ENCODE assay signal across 23 cellular contexts in genomic region chr13:59873309-59873708, GRCh38.
DNase-seq lines count a peak whose midpoint lies in the region; ATAC-seq and TF ChIP-seq lines count a peak whose summit lies in the region.
"Had no signal": no experiment of that assay in that cellular context is flagged by ENCODE, and none has a peak within 500 bp of the region (broad histone marks: within the 10 kb centered on the region; RNA-seq: fewer than 3 reads in every experiment).

No MANE protein-coding gene starts in this region.

- H4K20me1 ChIP-seq in osteoblast (ENCODE audit: insufficient read depth, low read length) = no peaks in the 10 kb centered on the region

- H3K4me3 ChIP-seq in HUES48 (ENCODE audit: low read depth, low read length) (no peak overlapping the region), osteoblast (ENCODE audit: insufficient read depth, low read length) (no peak overlapping the region), aorta (ENCODE audit: low read length in 2 of 2) (no peak overlapping the region)
- H3K4me3 ChIP-seq: GM12878, K562 had no signal

- peaks cover 18% of the 10 kb centered on the region for H3K4me1 Mint-ChIP-seq in WTC11
- H3K4me1 Mint-ChIP-seq: CD4-positive, CD25-positive, alpha-beta regulatory T cell; CD8-positive, alpha-beta memory T cell had no signal

- no peaks in the 10 kb centered on the region for H3K36me3 Mint-ChIP-seq in WTC11
- H3K36me3 Mint-ChIP-seq: CD4-positive, CD25-positive, alpha-beta regulatory T cell; CD8-positive, alpha-beta memory T cell had no signal

- no peak overlapping the region for H3K4me2 ChIP-seq in osteoblast (ENCODE audit: insufficient read depth, low read length)

- ATAC-seq in WTC11 = no peak
- ATAC-seq in aorta (ENCODE audit: low FRiP score) = no peak
- ATAC-seq: GM12878, HCT116, K562 had no signal

- WGBS in aorta, 2 donors = 5 to 13% methylated on average over 3 of the region's 3 CpGs

- H3K79me2 ChIP-seq in osteoblast (ENCODE audit: insufficient read depth, low read length) = no peaks in the 10 kb centered on the region

- CTCF ChIA-PET in WTC11 (lab: Charles Lee) = no interaction called here

- POLR2A ChIA-PET in WTC11 (lab: Charles Lee) = interaction anchor here (0.6 to 0.7 kb wide), 2 partner anchors 19 to 73 kb away, joined by 3 read pairs; no protein-coding TSS in a partner anchor

- H3K27ac Mint-ChIP-seq in WTC11 = peak overlapping the region; percentile 47
- H3K27ac Mint-ChIP-seq: CD4-positive, CD25-positive, alpha-beta regulatory T cell; CD8-positive, alpha-beta memory T cell; HFFc6 had no signal

- TF ChIP-seq POLR2A in erythroblast (IDR thresholded peaks at IDR 0.05; ENCODE audit: low read length) = no peak

- DNase-seq in WTC11 (ENCODE audit: low spot score) (no peak), osteoblast (ENCODE audit: insufficient read length, low spot score, missing footprints) (no peak), aorta (no peak), hypothalamus (lab: John Stamatoyannopoulos, UW) (no peak), erythroblast (lab: John Stamatoyannopoulos, UW) (no peak)
- DNase-seq: ACHN; BE2C; C1 segment of cervical spinal cord; CD4-positive, CD25-positive, alpha-beta regulatory T cell; CD8-positive, alpha-beta memory T cell; COR-L47; DMS 273 treated with DMSO at 0.1 percent for 48 hours; DMS53; DND-41; EL; GOT3; H7; HFFc6; IMR-90 had no signal

- H3K36me3 ChIP-seq in HUES48 (ENCODE audit: control insufficient read depth, insufficient read depth, low read length) (peaks cover 9% of the 10 kb centered on the region; the same call in 1 of the 2 replicates), osteoblast (ENCODE audit: insufficient read depth, low read length) (no peaks in the 10 kb centered on the region), aorta (ENCODE audit: control insufficient read depth in 1 of 2, insufficient read depth in 2 of 2, low read length in 1 of 2) (no peaks in the 10 kb centered on the region)
- H3K36me3 ChIP-seq: BE2C had no signal

- H3K27me3 ChIP-seq in HUES48 (ENCODE audit: control insufficient read depth, insufficient read depth, low read length) (no peaks in the 10 kb centered on the region), osteoblast (ENCODE audit: insufficient read depth, low read length) (no peaks in the 10 kb centered on the region), aorta (ENCODE audit: control insufficient read depth in 1 of 2, insufficient read depth in 2 of 2, low read length in 1 of 2) (no peaks in the 10 kb centered on the region)
- H3K27me3 ChIP-seq: BE2C had no signal

- H3K9me3 Mint-ChIP-seq in WTC11 = no peaks in the 10 kb centered on the region
- H3K9me3 Mint-ChIP-seq: CD8-positive, alpha-beta memory T cell; HFFc6 had no signal

- TF ChIP-seq CTCF in WTC11 (IDR thresholded peaks at IDR 0.05) (no peak), osteoblast (IDR thresholded peaks at IDR 0.05; ENCODE audit: extremely low read depth, low read depth, low read length) (no peak)

- H3K27me3 Mint-ChIP-seq in WTC11 (ENCODE audit: low read depth) = no peaks in the 10 kb centered on the region
- H3K27me3 Mint-ChIP-seq: CD8-positive, alpha-beta memory T cell had no signal

- H2AFZ ChIP-seq in osteoblast (ENCODE audit: low read length) = peak overlapping the region; percentile 47

- H3K27ac ChIP-seq in HUES48 (ENCODE audit: low read depth, low read length) (peak overlapping the region; percentile 64), osteoblast (ENCODE audit: low read depth, low read length) (no peak overlapping the region), aorta (ENCODE audit: low read depth in 1 of 2, low read length in 2 of 2) (peak overlapping the region in 1 of 2 donors; percentile 14)

- no peaks in the 10 kb centered on the region for H3K9me3 ChIP-seq in HUES48 (ENCODE audit: control insufficient read depth, insufficient read depth, low read length)
- no peaks in the 10 kb centered on the region for H3K9me3 ChIP-seq in osteoblast (ENCODE audit: low read depth, low read length)
- H3K9me3 ChIP-seq in aorta (ENCODE audit: control insufficient read depth, low read length) = no peaks in the 10 kb centered on the region
- H3K9me3 ChIP-seq: BE2C had no signal

- H3K4me3 Mint-ChIP-seq in WTC11 = no peak overlapping the region
- H3K4me3 Mint-ChIP-seq: CD4-positive, CD25-positive, alpha-beta regulatory T cell; CD8-positive, alpha-beta memory T cell; HFFc6 had no signal

- H3K4me1 ChIP-seq in HUES48 (ENCODE audit: control insufficient read depth, insufficient read depth, low read length) (peaks cover 17% of the 10 kb centered on the region), osteoblast (ENCODE audit: insufficient read depth, low read length) (peaks cover 6% of the 10 kb centered on the region), aorta (ENCODE audit: control insufficient read depth in 1 of 2, insufficient read depth in 2 of 2, low read length in 2 of 2) (no peaks in the 10 kb centered on the region)
- H3K4me1 ChIP-seq: BE2C had no signal

- no peak overlapping the region for H3K9ac ChIP-seq in HUES48 (ENCODE audit: low read depth, low read length)

- intact Hi-C loops in aorta (cut with DNase I) = no loop called here

TF ChIP-seq in WTC11, 78 proteins besides CTCF, POLR2A, EP300 and RAD21 (continues in another document):
- TF ChIP-seq MXD4 (CRISPR knock-in tag; IDR thresholded peaks at IDR 0.05; ENCODE audit: borderline replicate concordance) (no peak), TCF7 (CRISPR knock-in tag; IDR thresholded peaks at IDR 0.05; ENCODE audit: low read depth) (no peak), FOXP4 (CRISPR knock-in tag; IDR thresholded peaks at IDR 0.05) (no peak), SP1 (CRISPR knock-in tag; conservative IDR thresholded peaks at IDR 0.05) (no peak), ATF6 (CRISPR knock-in tag; IDR thresholded peaks at IDR 0.05) (no peak), ZNF512 (CRISPR knock-in tag; IDR thresholded peaks at IDR 0.05; ENCODE audit: borderline replicate concordance) (no peak), HMGXB4 (CRISPR knock-in tag; IDR thresholded peaks at IDR 0.05) (no peak), ZNF416 (CRISPR knock-in tag; IDR thresholded peaks at IDR 0.05) (no peak)
